Comparison of ENCODE assay signal across 1 cellular context in the genomic region with DNA sequence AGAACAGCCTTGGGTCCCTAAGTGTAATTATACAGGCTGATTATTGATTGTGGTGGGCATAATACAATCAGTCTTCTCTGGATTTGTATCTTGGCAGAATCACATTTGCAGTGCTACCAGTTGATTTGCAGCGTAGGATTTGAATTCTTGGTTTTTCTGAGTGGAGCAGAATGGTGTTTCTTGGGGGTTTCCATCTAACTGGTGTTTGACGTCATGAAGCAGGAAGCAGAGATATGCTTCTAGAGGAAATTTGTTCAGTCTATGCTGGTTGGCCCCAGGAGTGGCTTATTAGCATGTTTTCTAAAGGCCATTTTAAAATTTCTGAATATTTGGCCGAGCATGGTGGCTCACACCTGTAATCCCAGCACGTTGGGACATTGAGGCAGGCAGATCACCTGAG.
TF ChIP-seq lines count a peak whose summit lies in the region.

No MANE protein-coding gene starts in this region.

TF ChIP-seq in GM12878, 131 proteins besides CTCF, POLR2A, EP300 and RAD21:
- TF ChIP-seq IKZF1 (conservative IDR thresholded peaks at IDR 0.05) = peak; percentile 39
- TF ChIP-seq ATF7 (IDR thresholded peaks at IDR 0.05; ENCODE audit: low read depth) = peak; percentile 69
- TF ChIP-seq, protein P1, sequence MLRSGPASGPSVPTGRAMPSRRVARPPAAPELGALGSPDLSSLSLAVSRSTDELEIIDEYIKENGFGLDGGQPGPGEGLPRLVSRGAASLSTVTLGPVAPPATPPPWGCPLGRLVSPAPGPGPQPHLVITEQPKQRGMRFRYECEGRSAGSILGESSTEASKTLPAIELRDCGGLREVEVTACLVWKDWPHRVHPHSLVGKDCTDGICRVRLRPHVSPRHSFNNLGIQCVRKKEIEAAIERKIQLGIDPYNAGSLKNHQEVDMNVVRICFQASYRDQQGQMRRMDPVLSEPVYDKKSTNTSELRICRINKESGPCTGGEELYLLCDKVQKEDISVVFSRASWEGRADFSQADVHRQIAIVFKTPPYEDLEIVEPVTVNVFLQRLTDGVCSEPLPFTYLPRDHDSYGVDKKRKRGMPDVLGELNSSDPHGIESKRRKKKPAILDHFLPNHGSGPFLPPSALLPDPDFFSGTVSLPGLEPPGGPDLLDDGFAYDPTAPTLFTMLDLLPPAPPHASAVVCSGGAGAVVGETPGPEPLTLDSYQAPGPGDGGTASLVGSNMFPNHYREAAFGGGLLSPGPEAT (IDR thresholded peaks at IDR 0.05; ENCODE audit: low read depth) = peak; percentile 68
- no peak for TF ChIP-seq MYB (IDR thresholded peaks at IDR 0.05; ENCODE audit: borderline replicate concordance, low read depth, low read length)
- no peak for TF ChIP-seq SREBF2 (IDR thresholded peaks at IDR 0.05; ENCODE audit: low read length)
- TF ChIP-seq NFYA (IDR thresholded peaks at IDR 0.05; ENCODE audit: borderline replicate concordance, low read depth, low read length) = no peak
- TF ChIP-seq, protein P2, sequence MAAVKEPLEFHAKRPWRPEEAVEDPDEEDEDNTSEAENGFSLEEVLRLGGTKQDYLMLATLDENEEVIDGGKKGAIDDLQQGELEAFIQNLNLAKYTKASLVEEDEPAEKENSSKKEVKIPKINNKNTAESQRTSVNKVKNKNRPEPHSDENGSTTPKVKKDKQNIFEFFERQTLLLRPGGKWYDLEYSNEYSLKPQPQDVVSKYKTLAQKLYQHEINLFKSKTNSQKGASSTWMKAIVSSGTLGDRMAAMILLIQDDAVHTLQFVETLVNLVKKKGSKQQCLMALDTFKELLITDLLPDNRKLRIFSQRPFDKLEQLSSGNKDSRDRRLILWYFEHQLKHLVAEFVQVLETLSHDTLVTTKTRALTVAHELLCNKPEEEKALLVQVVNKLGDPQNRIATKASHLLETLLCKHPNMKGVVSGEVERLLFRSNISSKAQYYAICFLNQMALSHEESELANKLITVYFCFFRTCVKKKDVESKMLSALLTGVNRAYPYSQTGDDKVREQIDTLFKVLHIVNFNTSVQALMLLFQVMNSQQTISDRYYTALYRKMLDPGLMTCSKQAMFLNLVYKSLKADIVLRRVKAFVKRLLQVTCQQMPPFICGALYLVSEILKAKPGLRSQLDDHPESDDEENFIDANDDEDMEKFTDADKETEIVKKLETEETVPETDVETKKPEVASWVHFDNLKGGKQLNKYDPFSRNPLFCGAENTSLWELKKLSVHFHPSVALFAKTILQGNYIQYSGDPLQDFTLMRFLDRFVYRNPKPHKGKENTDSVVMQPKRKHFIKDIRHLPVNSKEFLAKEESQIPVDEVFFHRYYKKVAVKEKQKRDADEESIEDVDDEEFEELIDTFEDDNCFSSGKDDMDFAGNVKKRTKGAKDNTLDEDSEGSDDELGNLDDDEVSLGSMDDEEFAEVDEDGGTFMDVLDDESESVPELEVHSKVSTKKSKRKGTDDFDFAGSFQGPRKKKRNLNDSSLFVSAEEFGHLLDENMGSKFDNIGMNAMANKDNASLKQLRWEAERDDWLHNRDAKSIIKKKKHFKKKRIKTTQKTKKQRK (IDR thresholded peaks at IDR 0.05; ENCODE audit: low read depth, low read length) = no peak
- 0 out of 2 replicates have a peak, but pooled peaks have one; percentile 28 for TF ChIP-seq YY1 (IDR thresholded peaks at IDR 0.05; ENCODE audit: low read depth, low read length)
- no peak for TF ChIP-seq FOXM1 (IDR thresholded peaks at IDR 0.05; ENCODE audit: low read depth, low read length)
- TF ChIP-seq TAF1 (IDR thresholded peaks at IDR 0.05; ENCODE audit: borderline replicate concordance, low read depth, low read length) = peak; percentile 27; the same call in 1 of the 2 replicates
- TF ChIP-seq BACH1 (IDR thresholded peaks at IDR 0.05; ENCODE audit: borderline replicate concordance) = no peak
- TF ChIP-seq HDGF (IDR thresholded peaks at IDR 0.05) = 0 out of 2 replicates have a peak, but pooled peaks have one; percentile 28
- peak; percentile 68 for TF ChIP-seq CREB1 (IDR thresholded peaks at IDR 0.05; ENCODE audit: low read depth)
- TF ChIP-seq STAT1 (conservative IDR thresholded peaks at IDR 0.05) = no peak
- TF ChIP-seq LARP7 (IDR thresholded peaks at IDR 0.05) = no peak
- TF ChIP-seq, protein P3, sequence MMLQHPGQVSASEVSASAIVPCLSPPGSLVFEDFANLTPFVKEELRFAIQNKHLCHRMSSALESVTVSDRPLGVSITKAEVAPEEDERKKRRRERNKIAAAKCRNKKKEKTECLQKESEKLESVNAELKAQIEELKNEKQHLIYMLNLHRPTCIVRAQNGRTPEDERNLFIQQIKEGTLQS (IDR thresholded peaks at IDR 0.05; ENCODE audit: borderline replicate concordance, extremely low read depth, low read depth, low read length) = no peak
- peak; percentile 55; the same call in 1 of the 2 replicates for TF ChIP-seq CREM (IDR thresholded peaks at IDR 0.05; ENCODE audit: low read depth)
- TF ChIP-seq IKZF2 (IDR thresholded peaks at IDR 0.05) = peak in 1 of 2 experiments; percentile 17; a peak in 1 of 4 replicates
- no peak for TF ChIP-seq NR2C1 (IDR thresholded peaks at IDR 0.05)
- TF ChIP-seq, protein P4, sequence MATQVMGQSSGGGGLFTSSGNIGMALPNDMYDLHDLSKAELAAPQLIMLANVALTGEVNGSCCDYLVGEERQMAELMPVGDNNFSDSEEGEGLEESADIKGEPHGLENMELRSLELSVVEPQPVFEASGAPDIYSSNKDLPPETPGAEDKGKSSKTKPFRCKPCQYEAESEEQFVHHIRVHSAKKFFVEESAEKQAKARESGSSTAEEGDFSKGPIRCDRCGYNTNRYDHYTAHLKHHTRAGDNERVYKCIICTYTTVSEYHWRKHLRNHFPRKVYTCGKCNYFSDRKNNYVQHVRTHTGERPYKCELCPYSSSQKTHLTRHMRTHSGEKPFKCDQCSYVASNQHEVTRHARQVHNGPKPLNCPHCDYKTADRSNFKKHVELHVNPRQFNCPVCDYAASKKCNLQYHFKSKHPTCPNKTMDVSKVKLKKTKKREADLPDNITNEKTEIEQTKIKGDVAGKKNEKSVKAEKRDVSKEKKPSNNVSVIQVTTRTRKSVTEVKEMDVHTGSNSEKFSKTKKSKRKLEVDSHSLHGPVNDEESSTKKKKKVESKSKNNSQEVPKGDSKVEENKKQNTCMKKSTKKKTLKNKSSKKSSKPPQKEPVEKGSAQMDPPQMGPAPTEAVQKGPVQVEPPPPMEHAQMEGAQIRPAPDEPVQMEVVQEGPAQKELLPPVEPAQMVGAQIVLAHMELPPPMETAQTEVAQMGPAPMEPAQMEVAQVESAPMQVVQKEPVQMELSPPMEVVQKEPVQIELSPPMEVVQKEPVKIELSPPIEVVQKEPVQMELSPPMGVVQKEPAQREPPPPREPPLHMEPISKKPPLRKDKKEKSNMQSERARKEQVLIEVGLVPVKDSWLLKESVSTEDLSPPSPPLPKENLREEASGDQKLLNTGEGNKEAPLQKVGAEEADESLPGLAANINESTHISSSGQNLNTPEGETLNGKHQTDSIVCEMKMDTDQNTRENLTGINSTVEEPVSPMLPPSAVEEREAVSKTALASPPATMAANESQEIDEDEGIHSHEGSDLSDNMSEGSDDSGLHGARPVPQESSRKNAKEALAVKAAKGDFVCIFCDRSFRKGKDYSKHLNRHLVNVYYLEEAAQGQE (IDR thresholded peaks at IDR 0.05; ENCODE audit: low read depth, low read length) = no peak
- TF ChIP-seq GATAD2B (conservative IDR thresholded peaks at IDR 0.05; ENCODE audit: low read depth) = 0 out of 2 replicates have a peak, but pooled peaks have one; percentile 43
- TF ChIP-seq NR2F1 (conservative IDR thresholded peaks at IDR 0.05) = no peak
- TF ChIP-seq RBBP5 (conservative IDR thresholded peaks at IDR 0.05) = no peak
- TF ChIP-seq HDAC6 (IDR thresholded peaks at IDR 0.05; ENCODE audit: unreplicated experiment) = no peak
- no peak for TF ChIP-seq MYC (IDR thresholded peaks at IDR 0.05; ENCODE audit: insufficient read depth, insufficient read length, insufficient replicate concordance, low read length, severe bottlenecking)
